ENCODE assay signal across 23 cellular contexts in genomic region chr12:90235642-90236041, GRCh38.
A peak's percentile ranks its signal among the peaks of the same experiment; 100 is the strongest.
DNase-seq lines count a peak whose midpoint lies in the region; ATAC-seq and TF ChIP-seq lines count a peak whose summit lies in the region.
"Had no signal": no experiment of that assay in that cellular context is flagged by ENCODE, and none has a peak within 500 bp of the region (broad histone marks: within the 10 kb centered on the region; RNA-seq: fewer than 3 reads in every experiment).

No MANE protein-coding gene starts in this region.

- no peak overlapping the region for H3K4me3 ChIP-seq in fibroblast of mammary gland (ENCODE audit: control insufficient read depth, low read depth, low read length)
- H3K4me3 ChIP-seq: cardiac muscle cell, MG63, SJSA1, stomach, upper lobe of left lung had no signal

- no peak for ATAC-seq in HG03457 (IDR thresholded peaks at IDR 0.05; ENCODE audit: unreplicated experiment)
- ATAC-seq in HG02840 (IDR thresholded peaks at IDR 0.05; ENCODE audit: low FRiP score, unreplicated experiment): no peak

- no peak for TF ChIP-seq CTCF in fibroblast of mammary gland (conservative IDR thresholded peaks at IDR 0.05; ENCODE audit: control insufficient read depth, insufficient read depth, low read depth, low read length)

- DNase-seq in HPDE6-E6E7 (ENCODE audit: extremely low spot score): peak; percentile 44
- DNase-seq in T1000 (lab: John Stamatoyannopoulos, UW): peak; percentile 7
- peak; percentile 64 for DNase-seq in fibroblast of mammary gland (ENCODE audit: low read depth)
- DNase-seq in renal cortical epithelial cell (ENCODE audit: low read depth): peak; percentile 72
- no peak for DNase-seq in T-helper 2 cell
- DNase-seq in OCI-M2 (lab: John Stamatoyannopoulos, UW; ENCODE audit: unreplicated experiment): no peak
- DNase-seq: activated CD4-positive, alpha-beta T cell treated with anti-CD3 and anti-CD28 coated beads, Interleukin-2, amount 50 U/mL, for 4 hours; activated CD8-positive, alpha-beta memory T cell treated with anti-CD3 and anti-CD28 coated beads, Interleukin-2, amount 50 U/mL, for 48 hours; activated effector memory CD4-positive, alpha-beta T cell treated with Interleukin-2 at 50 U/mL for 16 hours; dermis blood vessel endothelial cell; MG63; NCI-H1436; NCI-H2171; NCI-H526 treated with DMSO at 0.1 percent for 48 hours; OCI-M1; stimulated activated CD4-positive, alpha-beta T cell treated with anti-CD3 and anti-CD28 coated beads, Interleukin-4, amount 100 ng/mL, for 24 hours; stomach; upper lobe of left lung; WERI-Rb-1 had no signal

Comparison
In these comparisons a context has a peak if more than half of its experiments do, and no peak if none do; other contexts are left out.
1. DNase-seq: peak in HPDE6-E6E7 (single experiment), T1000 (single experiment), fibroblast of mammary gland (single experiment) and renal cortical epithelial cell (single experiment); none in T-helper 2 cell (0 of 5) and OCI-M2 (single experiment).